Comparison of ENCODE assay signal across 20 cellular contexts in genomic region chr13:32804673-32805260, GRCh38.
DNase-seq lines count a peak whose midpoint lies in the region; ATAC-seq, FAIRE-seq and TF ChIP-seq lines count a peak whose summit lies in the region.
"Had no signal": no experiment of that assay in that cellular context is flagged by ENCODE, and none has a peak within 500 bp of the region (broad histone marks: within the 10 kb centered on the region; RNA-seq: fewer than 3 reads in every experiment).

No MANE protein-coding gene starts in this region.

- peak overlapping the region; percentile 55 for H2AFZ ChIP-seq in GM23248
- no peak overlapping the region for H2AFZ ChIP-seq in keratinocyte (ENCODE audit: control insufficient read depth, low read length)

- H3K4me1 ChIP-seq in GM23248 (ENCODE audit: insufficient read depth) (no peaks in the 10 kb centered on the region), keratinocyte (ENCODE audit: control insufficient read depth, extremely low read depth, insufficient read depth, low read length) (no peaks in the 10 kb centered on the region), lower lobe of right lung (no peaks in the 10 kb centered on the region), BE2C (no peaks in the 10 kb centered on the region)
- H3K4me1 ChIP-seq: left ventricle myocardium inferior had no signal

- FAIRE-seq in keratinocyte (lab: Jason Lieb, UNC) = peak; percentile 53

- dilution Hi-C loops in keratinocyte (cut with MboI; ENCODE audit: extremely low pct_ligation_motif_present, low sequenced_read_pairs) = no loop called here

- H3K9me1 ChIP-seq in keratinocyte (ENCODE audit: control insufficient read depth, extremely low read depth, insufficient read depth, low read length) = no peaks in the 10 kb centered on the region

- no peak for TF ChIP-seq CTCF in astrocyte of the spinal cord (IDR thresholded peaks at IDR 0.05; ENCODE audit: low read depth, low read length)
- TF ChIP-seq CTCF in keratinocyte (optimal IDR thresholded peaks at IDR 0.05 in 1 of 3, IDR thresholded peaks at IDR 0.05 in 1 of 3, conservative IDR thresholded peaks at IDR 0.05 in 1 of 3; ENCODE audit: extremely low read depth in 1 of 3, insufficient read depth in 2 of 3, low read length in 3 of 3) = no peak
- no peak for TF ChIP-seq CTCF in lower lobe of right lung (IDR thresholded peaks at IDR 0.05)
- no peak for TF ChIP-seq CTCF in BE2C (IDR thresholded peaks at IDR 0.05; ENCODE audit: low read depth, low read length)

- H3K79me2 ChIP-seq in GM23248 (ENCODE audit: insufficient read depth) (no peaks in the 10 kb centered on the region), keratinocyte (ENCODE audit: control insufficient read depth, insufficient read depth, low read length) (no peaks in the 10 kb centered on the region)

- no peak overlapping the region for H3K4me2 ChIP-seq in GM23248 (ENCODE audit: unreplicated experiment)
- H3K4me2 ChIP-seq in keratinocyte (ENCODE audit: control insufficient read depth, extremely low read depth, insufficient read depth, low read depth, low read length) = no peak overlapping the region
- H3K4me2 ChIP-seq: BLaER1 had no signal

- no peaks in the 10 kb centered on the region for H4K20me1 ChIP-seq in GM23248 (ENCODE audit: insufficient read depth)
- H4K20me1 ChIP-seq in keratinocyte (ENCODE audit: control insufficient read depth, extremely low read depth, insufficient read depth, low read length) = no peaks in the 10 kb centered on the region
- H4K20me1 ChIP-seq: BLaER1 had no signal

- no peaks in the 10 kb centered on the region for H3K9me3 ChIP-seq in GM23248 (ENCODE audit: low read depth)
- H3K9me3 ChIP-seq in keratinocyte (ENCODE audit: control insufficient read depth, low read depth, low read length) = no peaks in the 10 kb centered on the region
- no peaks in the 10 kb centered on the region for H3K9me3 ChIP-seq in lower lobe of right lung
- H3K9me3 ChIP-seq in BE2C = no peaks in the 10 kb centered on the region

- H3K4me3 ChIP-seq in GM23248 (no peak overlapping the region), astrocyte of the spinal cord (ENCODE audit: low read depth, low read length) (no peak overlapping the region), keratinocyte (ENCODE audit: control insufficient read depth in 2 of 3, extremely low read depth in 1 of 3, insufficient read depth in 2 of 3, low read depth in 1 of 3, low read length in 3 of 3) (no peak overlapping the region), lower lobe of right lung (no peak overlapping the region), BE2C (ENCODE audit: low read depth, low read length) (no peak overlapping the region)
- H3K4me3 ChIP-seq: BLaER1, left ventricle myocardium inferior had no signal

- no peaks in the 10 kb centered on the region for H3K36me3 ChIP-seq in GM23248 (ENCODE audit: low read depth)
- H3K36me3 ChIP-seq in keratinocyte (ENCODE audit: control insufficient read depth in 2 of 2, extremely low read depth in 1 of 2, insufficient read depth in 2 of 2, low read length in 2 of 2) = no peaks in the 10 kb centered on the region
- no peaks in the 10 kb centered on the region for H3K36me3 ChIP-seq in lower lobe of right lung
- H3K36me3 ChIP-seq in BE2C = no peaks in the 10 kb centered on the region
- H3K36me3 ChIP-seq: BLaER1, left ventricle myocardium inferior had no signal

- H3K9me2 ChIP-seq in GM23248 (ENCODE audit: insufficient read depth) = no peaks in the 10 kb centered on the region

- DNase-seq in GM23248 = peak; percentile 16
- DNase-seq in NCI-H146 (lab: John Stamatoyannopoulos, UW) = peak; percentile 65
- peak; percentile 34 for DNase-seq in astrocyte of the spinal cord (ENCODE audit: low read depth, low spot score)
- no peak for DNase-seq in keratinocyte (ENCODE audit: low read depth, low spot score)
- DNase-seq in lower lobe of right lung = no peak
- DNase-seq in BE2C = no peak
- DNase-seq in inferior parietal cortex (ENCODE audit: extremely low spot score) = no peak
- DNase-seq: DMS79, left ventricle myocardium inferior, natural killer cell, NCI-H526 treated with DMSO at 0.1 percent for 48 hours, retina, T-helper 2 cell had no signal

- H3K27ac ChIP-seq in GM23248 = no peak overlapping the region
- H3K27ac ChIP-seq in keratinocyte (ENCODE audit: control insufficient read depth, insufficient read depth, low read length) = no peak overlapping the region
- H3K27ac ChIP-seq in lower lobe of right lung = no peak overlapping the region
- H3K27ac ChIP-seq: BLaER1, epithelial cell of prostate, left ventricle myocardium inferior, RWPE1 had no signal

- WGBS in GM23248 (ENCODE audit: low coverage in 1 of 2, low lambda C conversion rate in 2 of 2, missing lambda C conversion rate in 2 of 2), 2 experiments = 75 to 82% methylated on average over 5 of the region's 5 CpGs

- ATAC-seq in lower lobe of right lung (no peak), HG02885 (IDR thresholded peaks at IDR 0.05; ENCODE audit: poor library complexity, unreplicated experiment) (no peak)
- ATAC-seq: activated CD4-positive, CD25-positive, alpha-beta regulatory T cell treated with anti-CD3 and anti-CD28 coated beads, Interleukin-2, amount 50 U/mL, for 24 hours; activated naive CD4-positive, alpha-beta T cell treated with anti-CD3 and anti-CD28 coated beads, Interleukin-2, amount 50 U/mL, for 72 hours; HCT116; natural killer cell had no signal

- intact Hi-C loops in lower lobe of right lung (cut with DNase I) = no loop called here

- H3K27me3 ChIP-seq in GM23248 (replicated peaks; ENCODE audit: insufficient read depth) (no peaks in the 10 kb centered on the region), keratinocyte (ENCODE audit: control insufficient read depth, extremely low read depth, insufficient read depth, low read length) (no peaks in the 10 kb centered on the region), lower lobe of right lung (ENCODE audit: low read depth) (no peaks in the 10 kb centered on the region), BE2C (no peaks in the 10 kb centered on the region)
- H3K27me3 ChIP-seq: BLaER1 had no signal

- H3K9ac ChIP-seq in GM23248 (no peak overlapping the region), keratinocyte (ENCODE audit: control insufficient read depth, extremely low read depth, insufficient read depth, low read length) (no peak overlapping the region)
- H3K9ac ChIP-seq: BLaER1 had no signal

- in situ Hi-C loops in GM23248 (cut with MboI) = no loop called here
- in situ Hi-C loops in astrocyte of the spinal cord (cut with HindIII; ENCODE audit: low sequenced_read_pairs) = no loop called here

- H3F3A ChIP-seq in GM23248 (ENCODE audit: insufficient read depth) = no peaks in the 10 kb centered on the region

Comparison
In these comparisons a context has a peak if more than half of its experiments do, and no peak if none do; other contexts are left out.
1. DNase-seq: peak in GM23248 (single experiment), NCI-H146 (single experiment) and astrocyte of the spinal cord (single experiment); none in keratinocyte (single experiment), lower lobe of right lung (single experiment), BE2C (single experiment) and inferior parietal cortex (single experiment).